In genomic region chr7:44447874-44448425, GRCh38 we compare ENCODE assay signal across 18 cellular contexts. TPM values are rescaled to one million over a fixed set of nuclear protein-coding genes. Genes with fewer than 3 reads are reported as not detected.
DNase-seq lines count a peak whose midpoint lies in the region; ATAC-seq, FAIRE-seq and TF ChIP-seq lines count a peak whose summit lies in the region.
"Had no signal": no experiment of that assay in that cellular context is flagged by ENCODE, and none has a peak within 500 bp of the region (broad histone marks: within the 10 kb centered on the region; RNA-seq: fewer than 3 reads in every experiment).

No MANE protein-coding gene starts in this region.

- no peak for ATAC-seq in PC-3

- H4K5ac ChIP-seq in H9 (ENCODE audit: insufficient read length, low read depth, low read length), result no peak overlapping the region

- H3K4ac ChIP-seq in H9 (ENCODE audit: low read depth, low read length), result no peak overlapping the region

- H3K4me3 ChIP-seq in bronchial epithelial cell (ENCODE audit: low read depth, low read length) (no peak overlapping the region), PC-3 (ENCODE audit: low read length) (no peak overlapping the region)
- H3K4me3 ChIP-seq: GM23248, SJCRH30 had no signal

- H3K27ac Mint-ChIP-seq in HFFc6 (peak overlapping the region; percentile 89), H9 (no peak overlapping the region)

- no peak overlapping the region for H4K91ac ChIP-seq in H9 (ENCODE audit: insufficient read length, low read depth, low read length)

- H3K9me3 ChIP-seq in H9 (ENCODE audit: control insufficient read depth, low read depth, low read length) (no peaks in the 10 kb centered on the region), PC-3 (ENCODE audit: low read length) (no peaks in the 10 kb centered on the region)
- H3K9me3 ChIP-seq: SJCRH30 had no signal

- H3K27ac ChIP-seq in layer of hippocampus (ENCODE audit: low read depth, low read length) (peak overlapping the region; percentile 13), substantia nigra (ENCODE audit: low read depth, low read length, poor library complexity, severe bottlenecking) (peak overlapping the region; percentile 39), H9 (ENCODE audit: insufficient read length, low read depth, low read length) (no peak overlapping the region), PC-3 (ENCODE audit: low read length) (no peak overlapping the region)
- H3K27ac ChIP-seq: RWPE1, SJCRH30 had no signal

- H2BK15ac ChIP-seq in H9 (ENCODE audit: low read depth, low read length), result no peak overlapping the region

- POLR2A ChIA-PET in PC-3 (lab: Charles Lee; ENCODE audit: unreplicated experiment), result no interaction called here

- H3K4me1 Mint-ChIP-seq in HFFc6 (ENCODE audit: low read depth), result peaks cover 33% of the 10 kb centered on the region
- peaks cover 11 to 19% of the 10 kb centered on the region in 2 experiments for H3K4me1 Mint-ChIP-seq in H9

- H3K27me3 Mint-ChIP-seq in HFFc6 (ENCODE audit: insufficient read depth), result no peaks in the 10 kb centered on the region; the same call in 1 of the 2 replicates
- no peaks in the 10 kb centered on the region for H3K27me3 Mint-ChIP-seq in H9 (ENCODE audit: low read depth)
- H3K27me3 Mint-ChIP-seq: CD4-positive, alpha-beta memory T cell had no signal

- H2AFZ ChIP-seq in H9 (ENCODE audit: low read length) (no peak overlapping the region), PC-3 (ENCODE audit: low read length) (no peak overlapping the region)
- H2AFZ ChIP-seq: GM23248 had no signal

- no peak overlapping the region for H3K9ac ChIP-seq in H9 (ENCODE audit: extremely low read depth, insufficient read length, low read length)
- no peak overlapping the region for H3K9ac ChIP-seq in PC-3 (ENCODE audit: low read length)

- H4K8ac ChIP-seq in H9 (replicated peaks; ENCODE audit: insufficient read length, low read depth, low read length), result no peak overlapping the region

- WGBS in H9 (ENCODE audit: extremely low coverage, insufficient read length, low lambda C conversion rate), result no CpG with 5 or more reads among the region's 5 CpGs

- H3K14ac ChIP-seq in H9 (ENCODE audit: insufficient read depth, low read length), result no peak overlapping the region

- no peak overlapping the region for H3K4me2 ChIP-seq in H9 (ENCODE audit: insufficient read depth, insufficient read length, low read length)
- H3K4me2 ChIP-seq in PC-3 (ENCODE audit: low read length), result no peak overlapping the region

- DNase-seq in HFFc6, result no peak
- DNase-seq in bronchial epithelial cell (ENCODE audit: low read depth), result no peak
- no peak for DNase-seq in substantia nigra (lab: John Stamatoyannopoulos, UW)
- DNase-seq in H9, result no peak
- DNase-seq in PC-3, result no peak
- no peak for DNase-seq in SIG-M5 treated with dmso at 0.1 percent for 504 hours (lab: John Stamatoyannopoulos, UW; ENCODE audit: unreplicated experiment)
- DNase-seq: Calu3; CD4-positive, alpha-beta memory T cell; DMS53; GM23248; KBM-7; NCI-H1417 treated with DMSO at 0.1 percent for 48 hours; NCI-H2029; NCI-H510A; NCI-H774; SJCRH30 had no signal

- CTCF ChIA-PET in PC-3 (lab: Charles Lee), result no interaction called here

- no peaks in the 10 kb centered on the region for H4K20me1 ChIP-seq in H9 (ENCODE audit: control insufficient read depth, insufficient read depth, insufficient read length)
- H4K20me1 ChIP-seq in PC-3 (ENCODE audit: low read length), result peaks cover 8% of the 10 kb centered on the region; the same call in 1 of the 2 replicates

- H3K79me2 ChIP-seq in H9 (ENCODE audit: insufficient read depth, low read length) (0 out of 2 replicates have a peak, but pooled peaks cover 2% of the 10 kb centered on the region), PC-3 (ENCODE audit: low read length) (peaks cover 71% of the 10 kb centered on the region)

- no peaks in the 10 kb centered on the region for H3F3A ChIP-seq in PC-3 (ENCODE audit: low read length, unreplicated experiment)

- no peak overlapping the region for H3K56ac ChIP-seq in H9 (ENCODE audit: insufficient read length, low read depth, low read length)

- H3K4me1 ChIP-seq in H9 (ENCODE audit: insufficient read depth, low read length) (no peaks in the 10 kb centered on the region), PC-3 (ENCODE audit: insufficient read depth, low read length) (no peaks in the 10 kb centered on the region)
- H3K4me1 ChIP-seq: SJCRH30 had no signal

- peak; percentile 32 for FAIRE-seq in bronchial epithelial cell (lab: Jason Lieb, UNC)

- intact Hi-C loops in PC-3 (cut with micrococcal nuclease), result no loop called here

- H3K36me3 Mint-ChIP-seq in HFFc6 (ENCODE audit: low read depth) (peaks cover 22% of the 10 kb centered on the region), H9 (ENCODE audit: insufficient read depth in 1 of 3, low read depth in 3 of 3) (peaks cover 10 to 21% (median 14%) of the 10 kb centered on the region in 3 experiments; a peak in 6 of 7 replicates)

- H2BK12ac ChIP-seq in H9 (ENCODE audit: insufficient read length, low read depth, low read length), result no peak overlapping the region

- no TSS peak for BruUV-seq in PC-3 (replicated peaks; lab: Mats Ljungman, UMichigan)

- no peak overlapping the region for H3K23ac ChIP-seq in H9 (ENCODE audit: insufficient read length, low read depth, low read length)

- H3K36me3 ChIP-seq in bronchial epithelial cell (ENCODE audit: control insufficient read depth, insufficient read depth, low read length) (peaks cover 7% of the 10 kb centered on the region), PC-3 (ENCODE audit: low read depth, low read length) (peaks cover 3% of the 10 kb centered on the region)

- no peaks in the 10 kb centered on the region for H3K27me3 ChIP-seq in bronchial epithelial cell (ENCODE audit: control insufficient read depth, insufficient read depth, low read length)
- H3K27me3 ChIP-seq in layer of hippocampus (ENCODE audit: control insufficient read depth, insufficient read depth, low read length), result no peaks in the 10 kb centered on the region
- no peaks in the 10 kb centered on the region for H3K27me3 ChIP-seq in H9 (ENCODE audit: insufficient read depth, low read length)
- no peaks in the 10 kb centered on the region for H3K27me3 ChIP-seq in PC-3 (ENCODE audit: low read length)
- H3K27me3 ChIP-seq: SJCRH30 had no signal

- no peaks in the 10 kb centered on the region for H3K9me2 ChIP-seq in PC-3 (replicated peaks; ENCODE audit: low read length)

- no peak overlapping the region for H3K4me3 Mint-ChIP-seq in HFFc6
- H3K4me3 Mint-ChIP-seq in H9, result no peak overlapping the region

- no peak overlapping the region for H3K18ac ChIP-seq in H9 (ENCODE audit: insufficient read length, low read depth, low read length)

- no peaks in the 10 kb centered on the region for H3K9me3 Mint-ChIP-seq in HFFc6
- H3K9me3 Mint-ChIP-seq in H9, result no peaks in the 10 kb centered on the region

- H3K23me2 ChIP-seq in H9 (ENCODE audit: insufficient read length, low read depth, low read length, poor library complexity, severe bottlenecking), result no peaks in the 10 kb centered on the region

- no peak overlapping the region for H2BK5ac ChIP-seq in H9 (ENCODE audit: insufficient read length, low read length)

- TF ChIP-seq CTCF in HFFc6 (IDR thresholded peaks at IDR 0.05) (no peak), bronchial epithelial cell (IDR thresholded peaks at IDR 0.05; ENCODE audit: insufficient read depth, low read length, severe bottlenecking) (no peak), H9 (conservative IDR thresholded peaks at IDR 0.05) (no peak), PC-3 (conservative IDR thresholded peaks at IDR 0.05; ENCODE audit: low read depth, low read length) (no peak)

- H2BK20ac ChIP-seq in H9 (ENCODE audit: low read depth, low read length, poor library complexity, severe bottlenecking), result no peak overlapping the region

- no peaks in the 10 kb centered on the region for H3K79me1 ChIP-seq in H9 (ENCODE audit: insufficient read depth, low read depth, low read length, poor library complexity, severe bottlenecking)

- no peak overlapping the region for H3T11ph ChIP-seq in H9 (ENCODE audit: low read length)

- H2BK120ac ChIP-seq in H9 (ENCODE audit: low read depth, low read length, poor library complexity, severe bottlenecking), result no peak overlapping the region

- H2AK5ac ChIP-seq in H9 (ENCODE audit: insufficient read length, low read length), result no peak overlapping the region

RNA-seq across cellular contexts. Expression of gene NUDCD3, which starts 42.5 kb away (rescaled TPM):
- total RNA-seq in HFFc6 (2021; fragmentation: NEBNext Ultra II Directional; extraction: Animal tissue kit (Norgen Biotek cat#: 25700)), result 100 to 1,000 TPM in 2 of 6 experiments, 10 to 100 TPM in 4; 79.2 to 114 (median 90.6) TPM
- 59.0 and 85.6 TPM in 2 replicates for total RNA-seq in bronchial epithelial cell
- 71.9 and 85.9 TPM in 2 replicates for total RNA-seq in H9 (2021)
- 82.3 and 93.6 TPM in 2 replicates for total RNA-seq in PC-3 (2014; rRNA removed)

Comparison
In these comparisons a context has a peak if more than half of its experiments do, and no peak if none do; other contexts are left out.
1. H3K27ac ChIP-seq: peak in layer of hippocampus (single experiment) and substantia nigra (single experiment); none in H9 (single experiment) and PC-3 (single experiment).